In genomic region chr10:121662945-121663917, GRCh38 we compare ENCODE assay signal across 10 cellular contexts.
A peak's percentile ranks its signal among the peaks of the same experiment; 100 is the strongest.
DNase-seq lines count a peak whose midpoint lies in the region; ATAC-seq and TF ChIP-seq lines count a peak whose summit lies in the region.
"Had no signal": no experiment of that assay in that cellular context is flagged by ENCODE, and none has a peak within 500 bp of the region (broad histone marks: within the 10 kb centered on the region; RNA-seq: fewer than 3 reads in every experiment).

No MANE protein-coding gene starts in this region.

- no peak for ATAC-seq in heart right ventricle
- no peak for ATAC-seq in HG03139 (IDR thresholded peaks at IDR 0.05; ENCODE audit: unreplicated experiment)
- ATAC-seq in GM19455 (IDR thresholded peaks at IDR 0.05; ENCODE audit: unreplicated experiment), result no peak
- ATAC-seq: naive thymus-derived CD8-positive, alpha-beta T cell had no signal

- H3K9me3 ChIP-seq in heart right ventricle, result peaks cover 0 to 9% (median 0%) of the 10 kb centered on the region in 11 donors
- no peaks in the 10 kb centered on the region for H3K9me3 ChIP-seq in testis

- DNase-seq in cardiac septum (ENCODE audit: low spot score) (peak; percentile 26), heart right ventricle (no peak), NCI-H82 (lab: John Stamatoyannopoulos, UW) (peak; percentile 38), erythroblast (lab: John Stamatoyannopoulos, UW) (peak; percentile 7 to 30), testis (peak; percentile 56), OCI-M2 (lab: John Stamatoyannopoulos, UW; ENCODE audit: unreplicated experiment) (no peak)
- DNase-seq: COR-L47; naive thymus-derived CD8-positive, alpha-beta T cell had no signal

- intact Hi-C loops in cardiac septum (cut with DNase I), result no loop called here
- intact Hi-C loops in heart right ventricle (cut with DNase I), result no loop called here
- intact Hi-C loops in testis (cut with DNase I; ENCODE audit: low total_unique reads), result no loop called here

- H3K27ac ChIP-seq in heart right ventricle, result no peak overlapping the region
- no peak overlapping the region for H3K27ac ChIP-seq in testis

- TF ChIP-seq CTCF in heart right ventricle (IDR thresholded peaks at IDR 0.05), result no peak
- TF ChIP-seq CTCF in testis (IDR thresholded peaks at IDR 0.05), result peak in 1 of 3 experiments; percentile 6

- H3K36me3 ChIP-seq in heart right ventricle (no peaks in the 10 kb centered on the region), testis (ENCODE audit: low read depth, missing control alignments) (no peaks in the 10 kb centered on the region)

- H3K27me3 ChIP-seq in heart right ventricle (no peaks in the 10 kb centered on the region), testis (no peaks in the 10 kb centered on the region)

- H3K4me3 ChIP-seq in heart right ventricle (no peak overlapping the region), testis (no peak overlapping the region)

- no peak for TF ChIP-seq POLR2A in erythroblast (IDR thresholded peaks at IDR 0.05; ENCODE audit: low read length)
- TF ChIP-seq POLR2A in testis (IDR thresholded peaks at IDR 0.05), result no peak

- H3K4me1 ChIP-seq in heart right ventricle, result peaks cover 2 to 8% (median 7%) of the 10 kb centered on the region in 9 donors
- peaks cover 15% of the 10 kb centered on the region for H3K4me1 ChIP-seq in testis

- 44 to 48% methylated on average over 11 of the region's 11 CpGs for WGBS in heart right ventricle, 2 donors
- 66 to 75% methylated on average over 11 of the region's 11 CpGs for WGBS in testis, 2 donors

Comparison
In these comparisons a context has a peak if more than half of its experiments do, and no peak if none do; other contexts are left out.
1. DNase-seq: peak in cardiac septum (single experiment), NCI-H82 (single experiment), erythroblast (2 of 2) and testis (single experiment); none in heart right ventricle (0 of 2) and OCI-M2 (single experiment).